In the genomic region with DNA sequence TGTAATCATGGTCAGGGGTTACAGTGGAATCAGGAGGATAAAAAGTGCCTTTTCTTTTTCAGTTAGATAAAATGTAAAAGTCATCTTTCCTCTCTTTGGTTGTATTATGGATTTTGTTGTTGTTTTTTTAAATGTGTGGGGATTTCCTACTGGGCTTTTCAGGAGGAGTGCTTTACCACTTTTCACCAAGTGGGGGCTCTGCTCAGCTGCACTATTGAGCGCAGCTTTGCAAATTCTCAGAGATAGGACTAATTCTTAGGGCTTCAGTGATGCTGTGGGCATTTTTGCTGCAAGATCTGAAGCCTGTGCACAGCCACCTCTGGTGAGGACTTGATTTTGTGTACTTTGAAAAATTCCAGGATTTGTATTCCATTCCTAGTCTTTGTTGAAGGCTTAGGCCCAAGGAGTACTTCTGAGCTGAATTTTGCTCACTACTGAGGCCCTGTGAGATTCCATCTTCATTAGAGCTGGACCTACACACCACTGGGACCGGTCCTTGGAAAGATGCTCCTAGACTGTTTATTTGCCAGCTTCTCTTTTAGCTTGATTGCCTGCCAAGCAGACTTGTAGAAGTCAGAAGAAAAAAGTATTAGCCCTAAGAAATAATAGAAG, we compare ENCODE assay signal across 1 cellular context.
TF ChIP-seq lines count a peak whose summit lies in the region.

No MANE protein-coding gene starts in this region.

TF ChIP-seq in liver, 16 proteins besides CTCF, POLR2A, EP300 and RAD21 (continued from another document):
- TF ChIP-seq GABPA (IDR thresholded peaks at IDR 0.05 in 1 of 2, conservative IDR thresholded peaks at IDR 0.05 in 1 of 2) = no peak
- TF ChIP-seq, protein P1, sequence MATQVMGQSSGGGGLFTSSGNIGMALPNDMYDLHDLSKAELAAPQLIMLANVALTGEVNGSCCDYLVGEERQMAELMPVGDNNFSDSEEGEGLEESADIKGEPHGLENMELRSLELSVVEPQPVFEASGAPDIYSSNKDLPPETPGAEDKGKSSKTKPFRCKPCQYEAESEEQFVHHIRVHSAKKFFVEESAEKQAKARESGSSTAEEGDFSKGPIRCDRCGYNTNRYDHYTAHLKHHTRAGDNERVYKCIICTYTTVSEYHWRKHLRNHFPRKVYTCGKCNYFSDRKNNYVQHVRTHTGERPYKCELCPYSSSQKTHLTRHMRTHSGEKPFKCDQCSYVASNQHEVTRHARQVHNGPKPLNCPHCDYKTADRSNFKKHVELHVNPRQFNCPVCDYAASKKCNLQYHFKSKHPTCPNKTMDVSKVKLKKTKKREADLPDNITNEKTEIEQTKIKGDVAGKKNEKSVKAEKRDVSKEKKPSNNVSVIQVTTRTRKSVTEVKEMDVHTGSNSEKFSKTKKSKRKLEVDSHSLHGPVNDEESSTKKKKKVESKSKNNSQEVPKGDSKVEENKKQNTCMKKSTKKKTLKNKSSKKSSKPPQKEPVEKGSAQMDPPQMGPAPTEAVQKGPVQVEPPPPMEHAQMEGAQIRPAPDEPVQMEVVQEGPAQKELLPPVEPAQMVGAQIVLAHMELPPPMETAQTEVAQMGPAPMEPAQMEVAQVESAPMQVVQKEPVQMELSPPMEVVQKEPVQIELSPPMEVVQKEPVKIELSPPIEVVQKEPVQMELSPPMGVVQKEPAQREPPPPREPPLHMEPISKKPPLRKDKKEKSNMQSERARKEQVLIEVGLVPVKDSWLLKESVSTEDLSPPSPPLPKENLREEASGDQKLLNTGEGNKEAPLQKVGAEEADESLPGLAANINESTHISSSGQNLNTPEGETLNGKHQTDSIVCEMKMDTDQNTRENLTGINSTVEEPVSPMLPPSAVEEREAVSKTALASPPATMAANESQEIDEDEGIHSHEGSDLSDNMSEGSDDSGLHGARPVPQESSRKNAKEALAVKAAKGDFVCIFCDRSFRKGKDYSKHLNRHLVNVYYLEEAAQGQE (IDR thresholded peaks at IDR 0.05) = no peak
